In genomic region chr5:135396459-135397055, GRCh38 we compare ENCODE assay signal across 17 cellular contexts. TPM values are rescaled to one million over a fixed set of nuclear protein-coding genes. Genes with fewer than 3 reads are reported as not detected.
DNase-seq lines count a peak whose midpoint lies in the region; ATAC-seq, FAIRE-seq and TF ChIP-seq lines count a peak whose summit lies in the region.
"Had no signal": no experiment of that assay in that cellular context is flagged by ENCODE, and none has a peak within 500 bp of the region (broad histone marks: within the 10 kb centered on the region; RNA-seq: fewer than 3 reads in every experiment).

No MANE protein-coding gene starts in this region.

- H3K27ac ChIP-seq in A549 (no peak overlapping the region), DOHH2 (ENCODE audit: low read depth, low read length) (no peak overlapping the region), lung (ENCODE audit: low read depth in 1 of 2, low read length in 1 of 2) (peak overlapping the region; percentile 25 to 44)

- no peak for TF ChIP-seq RAD21 in A549 (conservative IDR thresholded peaks at IDR 0.05 in 1 of 2, IDR thresholded peaks at IDR 0.05 in 1 of 2)

- 96% methylated on average over 4 of the region's 4 CpGs for WGBS in A549 (ENCODE audit: missing lambda C conversion rate)
- WGBS in lung, 2 donors = 52 to 72% methylated on average over 4 of the region's 4 CpGs

- no peaks in the 10 kb centered on the region for H3K9me2 ChIP-seq in DOHH2 (replicated peaks; ENCODE audit: control insufficient read depth, low read length)
- H3K9me2 ChIP-seq: SK-N-SH had no signal

- H3K36me3 ChIP-seq in DOHH2 (ENCODE audit: control insufficient read depth, low read length) (peaks cover 68% of the 10 kb centered on the region), lung (ENCODE audit: control insufficient read depth in 2 of 2, insufficient read depth in 2 of 2, low read length in 2 of 2) (peaks cover 0 to 3% of the 10 kb centered on the region in 2 donors)

- no peak overlapping the region for H3K4me3 ChIP-seq in A549
- H3K4me3 ChIP-seq in DOHH2 (ENCODE audit: low read length) = peak overlapping the region; percentile 84
- H3K4me3 ChIP-seq in lung = no peak overlapping the region

- H3K27ac Mint-ChIP-seq in activated naive CD8-positive, alpha-beta T cell treated with anti-CD3 and anti-CD28 coated beads, Interleukin-2, amount 10 ng/mL, durations not matched to agents 7 days and 5 days = no peak overlapping the region

- POLR2A ChIA-PET in A549 (lab: Yijun Ruan, JAX) = no interaction called here
- POLR2A ChIA-PET in activated naive CD8-positive, alpha-beta T cell treated with anti-CD3 and anti-CD28 coated beads, Interleukin-2, amount 10 ng/mL, durations not matched to agents 7 days and 5 days (lab: Charles Lee) = no interaction called here

- peaks cover 8% of the 10 kb centered on the region for H3K27me3 Mint-ChIP-seq in activated naive CD8-positive, alpha-beta T cell treated with anti-CD3 and anti-CD28 coated beads, Interleukin-2, amount 10 ng/mL, durations not matched to agents 7 days and 5 days
- H3K27me3 Mint-ChIP-seq: CD4-positive, alpha-beta memory T cell had no signal

- peak overlapping the region; percentile 15 for H3K4me3 Mint-ChIP-seq in activated naive CD8-positive, alpha-beta T cell treated with anti-CD3 and anti-CD28 coated beads, Interleukin-2, amount 10 ng/mL, durations not matched to agents 7 days and 5 days

- H3K9me3 ChIP-seq in A549 (no peaks in the 10 kb centered on the region), DOHH2 (ENCODE audit: control insufficient read depth, insufficient read depth, low read length) (no peaks in the 10 kb centered on the region), lung (ENCODE audit: control insufficient read depth in 2 of 2, insufficient read depth in 1 of 2, low read length in 1 of 2) (no peaks in the 10 kb centered on the region)
- H3K9me3 ChIP-seq: SK-N-SH had no signal

- no peak for TF ChIP-seq POLR2A in A549 (IDR thresholded peaks at IDR 0.05; ENCODE audit: low read length)

- TF ChIP-seq EP300 in A549 (IDR thresholded peaks at IDR 0.05) = no peak

- H3K79me2 ChIP-seq in DOHH2 (ENCODE audit: control insufficient read depth, low read length) = peaks cover 85% of the 10 kb centered on the region

- ATAC-seq in A549 (no peak), lung (ENCODE audit: insufficient read depth, low FRiP score) (no peak), HG02840 (IDR thresholded peaks at IDR 0.05; ENCODE audit: low FRiP score, unreplicated experiment) (no peak), HG03469 (IDR thresholded peaks at IDR 0.05; ENCODE audit: unreplicated experiment) (no peak)
- ATAC-seq in activated naive CD8-positive, alpha-beta T cell treated with anti-CD3 and anti-CD28 coated beads, Interleukin-2, amount 10 ng/mL, durations not matched to agents 7 days and 5 days (ENCODE audit: low read depth) = no peak

- CTCF ChIA-PET in A549 (lab: Yijun Ruan, JAX) = interaction anchor here (1.1 kb wide), 1 partner anchor 165 kb away, joined by 3 read pairs; no protein-coding TSS in a partner anchor

- H3K4me2 ChIP-seq in A549 = peak overlapping the region; percentile 77; the same call in 2 of the 3 replicates
- H3K4me2 ChIP-seq in DOHH2 (ENCODE audit: low read length) = peak overlapping the region; percentile 94

- peaks cover 25% of the 10 kb centered on the region for H3K36me3 Mint-ChIP-seq in activated naive CD8-positive, alpha-beta T cell treated with anti-CD3 and anti-CD28 coated beads, Interleukin-2, amount 10 ng/mL, durations not matched to agents 7 days and 5 days

- DNase-seq in A549 (ENCODE audit: low read depth in 1 of 2, low spot score in 1 of 2) (no peak), lung (ENCODE audit: low spot score) (no peak), GM20000 (ENCODE audit: low spot score) (no peak), GF-D8 (lab: John Stamatoyannopoulos, UW) (no peak)
- DNase-seq in activated naive CD8-positive, alpha-beta T cell treated with anti-CD3 and anti-CD28 coated beads, Interleukin-2, amount 10 ng/mL, durations not matched to agents 7 days and 5 days = no peak
- DNase-seq: activated CD4-positive, alpha-beta T cell treated with anti-CD3 and anti-CD28 coated beads for 1 hour; activated gamma-delta T cell; CD4-positive, alpha-beta memory T cell; NCI-H1105; NCI-H774; SK-N-SH; stimulated activated CD4-positive, alpha-beta T cell treated with anti-CD3 and anti-CD28 coated beads, Interleukin-2, amount 100 ng/mL, for 24 hours; stimulated activated naive CD4-positive, alpha-beta T cell had no signal

- no peaks in the 10 kb centered on the region for H3K9me3 Mint-ChIP-seq in activated naive CD8-positive, alpha-beta T cell treated with anti-CD3 and anti-CD28 coated beads, Interleukin-2, amount 10 ng/mL, durations not matched to agents 7 days and 5 days

- no peak for FAIRE-seq in A549 (lab: Jason Lieb, UNC)

- H3K4me1 ChIP-seq in A549 (peaks cover 22% of the 10 kb centered on the region), DOHH2 (ENCODE audit: control insufficient read depth, low read length) (peaks cover 62% of the 10 kb centered on the region), lung (ENCODE audit: control insufficient read depth in 2 of 2, insufficient read depth in 2 of 2, low read length in 2 of 2) (peaks cover 30 to 45% of the 10 kb centered on the region in 2 donors)

- H3K4me1 Mint-ChIP-seq in activated naive CD8-positive, alpha-beta T cell treated with anti-CD3 and anti-CD28 coated beads, Interleukin-2, amount 10 ng/mL, durations not matched to agents 7 days and 5 days = peaks cover 57% of the 10 kb centered on the region

- TF ChIP-seq CTCF in A549 (IDR thresholded peaks at IDR 0.05) = no peak
- no peak for TF ChIP-seq CTCF in DOHH2 (IDR thresholded peaks at IDR 0.05; ENCODE audit: low read depth, low read length, poor library complexity, severe bottlenecking)
- TF ChIP-seq CTCF in lung (IDR thresholded peaks at IDR 0.05; ENCODE audit: control extremely low read depth, extremely low read depth) = no peak
- TF ChIP-seq CTCF in GM20000 (IDR thresholded peaks at IDR 0.05; ENCODE audit: extremely low read depth, missing control alignments) = no peak

- peaks cover 48% of the 10 kb centered on the region for H4K20me1 ChIP-seq in DOHH2 (ENCODE audit: control insufficient read depth, insufficient read depth, low read depth, low read length)

- H3K27me3 ChIP-seq in DOHH2 (ENCODE audit: control insufficient read depth, low read length) (no peaks in the 10 kb centered on the region), lung (ENCODE audit: control insufficient read depth, insufficient read depth) (no peaks in the 10 kb centered on the region)

- no peaks in the 10 kb centered on the region for H3F3A ChIP-seq in DOHH2 (ENCODE audit: control insufficient read depth, insufficient read depth)

TF ChIP-seq in A549, 52 proteins besides CTCF, POLR2A, EP300 and RAD21 (continues in another document):
- TF ChIP-seq ZC3H11A (IDR thresholded peaks at IDR 0.05) (no peak), HOXA7 (CRISPR knock-in tag; IDR thresholded peaks at IDR 0.05) (no peak), POLR2AphosphoS2 (conservative IDR thresholded peaks at IDR 0.05; ENCODE audit: low read length) (no peak), E2F6 (IDR thresholded peaks at IDR 0.05; ENCODE audit: borderline replicate concordance, low read depth) (no peak), MAX (IDR thresholded peaks at IDR 0.05) (no peak), FOXS1 (CRISPR knock-in tag; IDR thresholded peaks at IDR 0.05) (no peak), HES2 (IDR thresholded peaks at IDR 0.05) (no peak), CBX8 (IDR thresholded peaks at IDR 0.05) (no peak), CHD2 (IDR thresholded peaks at IDR 0.05; ENCODE audit: low read length, partially characterized antibody) (no peak)

RNA-seq across cellular contexts. Expression of gene MACROH2A1, which starts 2.5 kb away (rescaled TPM):
- polyA plus RNA-seq in A549 (2011; rRNA removed) = 141 and 158 TPM in 2 replicates
- polyA plus RNA-seq in A549 (2012; cell fraction: cytosol; rRNA removed) = 210 and 214 TPM in 2 replicates
- 208 and 226 TPM in 2 replicates for polyA plus RNA-seq in A549 (2012; cell fraction: nucleus; rRNA removed)
- 154 to 172 TPM (median 162 TPM) in 3 replicates for polyA plus RNA-seq in A549 (2017; fragmentation: RNase III; extraction: RNeasy Plus Mini Kit Qiagen cat#74134 plus additional on column Dnase treatment)
- 128 and 131 TPM in 2 replicates for polyA minus RNA-seq in A549 (2011; rRNA and poly(A)+ RNA removed)
- total RNA-seq in activated naive CD8-positive, alpha-beta T cell treated with anti-CD3 and anti-CD28 coated beads, Interleukin-2, amount 10 ng/mL, durations not matched to agents 7 days and 5 days = 100 to 1,000 TPM; 253 to 258 TPM
- 100 to 1,000 TPM; 210 to 286 TPM for total RNA-seq in lung
- polyA plus RNA-seq in lung = 100 to 1,000 TPM; 149 to 334 TPM

RNA-seq across cellular contexts. Expression of gene DCANP1, which starts 50.6 kb away (rescaled TPM):
- polyA plus RNA-seq in A549 (2011; rRNA removed) (not detected in 2 replicates), A549 (2017; fragmentation: RNase III; extraction: RNeasy Plus Mini Kit Qiagen cat#74134 plus additional on column Dnase treatment) (not detected in 3 replicates), lung (under 1 TPM; 0.14 to 0.51 TPM)
- polyA plus RNA-seq in A549 (2012; cell fraction: cytosol; rRNA removed) = not detected in 2 replicates
- polyA plus RNA-seq in A549 (2012; cell fraction: nucleus; rRNA removed) = not detected in 2 replicates
- not detected in 2 replicates for polyA minus RNA-seq in A549 (2011; rRNA and poly(A)+ RNA removed)
- not detected for total RNA-seq in activated naive CD8-positive, alpha-beta T cell treated with anti-CD3 and anti-CD28 coated beads, Interleukin-2, amount 10 ng/mL, durations not matched to agents 7 days and 5 days
- under 1 TPM; 0.09 to 0.43 TPM for total RNA-seq in lung
- total RNA-seq: CD4-positive, alpha-beta memory T cell; osteoblast had no signal
- polyA plus RNA-seq: CD4-positive, alpha-beta memory T cell; SK-N-SH had no signal

RNA-seq across cellular contexts. Expression of gene TIFAB, which starts 55.6 kb away (rescaled TPM):
- polyA plus RNA-seq in A549 (2011; rRNA removed) = not detected in 2 replicates
- polyA plus RNA-seq in A549 (2012; cell fraction: cytosol; rRNA removed) = not detected in 2 replicates
- not detected in 2 replicates for polyA plus RNA-seq in A549 (2012; cell fraction: nucleus; rRNA removed)
- not detected in 3 replicates for polyA plus RNA-seq in A549 (2017; fragmentation: RNase III; extraction: RNeasy Plus Mini Kit Qiagen cat#74134 plus additional on column Dnase treatment)
- polyA minus RNA-seq in A549 (2011; rRNA and poly(A)+ RNA removed) = not detected in 2 replicates
- total RNA-seq in activated naive CD8-positive, alpha-beta T cell treated with anti-CD3 and anti-CD28 coated beads, Interleukin-2, amount 10 ng/mL, durations not matched to agents 7 days and 5 days = not detected
- under 1 TPM; 0.15 to 0.88 TPM for total RNA-seq in lung
- under 1 TPM; 0.31 to 0.39 TPM for polyA plus RNA-seq in lung
- total RNA-seq: osteoblast had no signal
- polyA plus RNA-seq: CD4-positive, alpha-beta memory T cell; SK-N-SH had no signal

Comparison
In these comparisons a context has a peak if more than half of its experiments do, and no peak if none do; other contexts are left out.
1. H3K27ac ChIP-seq: peak in lung (2 of 2); none in A549 (0 of 2) and DOHH2 (single experiment).